1 cellular context compared by ENCODE assay signal in genomic region chr17:46192484-46193245, GRCh38.
TF ChIP-seq lines count a peak whose summit lies in the region.

No MANE protein-coding gene starts in this region.

TF ChIP-seq in K562, 482 proteins besides CTCF, POLR2A, EP300 and RAD21 (continued from another document and continues in another):
- TF ChIP-seq ZNF561 (CRISPR knock-in tag; conservative IDR thresholded peaks at IDR 0.05) (no peak), LARP7 (IDR thresholded peaks at IDR 0.05) (no peak), MLLT1 (IDR thresholded peaks at IDR 0.05) (peak; percentile 77 to 85; a peak in 3 of 4 replicates), DACH1 (IDR thresholded peaks at IDR 0.05; ENCODE audit: partially characterized antibody) (no peak), WHSC1 (IDR thresholded peaks at IDR 0.05; ENCODE audit: low read length) (no peak), PBX2 (CRISPR knock-in tag; IDR thresholded peaks at IDR 0.05; ENCODE audit: low read depth) (no peak), PBX2 (tag; conservative IDR thresholded peaks at IDR 0.05; ENCODE audit: low read depth) (no peak), PATZ1 (CRISPR knock-in tag; IDR thresholded peaks at IDR 0.05; ENCODE audit: borderline replicate concordance) (no peak), XRCC4 (IDR thresholded peaks at IDR 0.05; ENCODE audit: extremely low read depth, insufficient read depth, insufficient read length) (no peak), CBX8 (IDR thresholded peaks at IDR 0.05; ENCODE audit: borderline replicate concordance, extremely low read depth, low read depth, low read length, poor library complexity, severe bottlenecking) (no peak), CBFB (CRISPR knock-in tag; IDR thresholded peaks at IDR 0.05) (no peak), PHTF2 (CRISPR knock-in tag; IDR thresholded peaks at IDR 0.05) (no peak), THRB (CRISPR knock-in tag; conservative IDR thresholded peaks at IDR 0.05) (no peak), ZNF23 (CRISPR knock-in tag; IDR thresholded peaks at IDR 0.05) (no peak), UBTF (IDR thresholded peaks at IDR 0.05; ENCODE audit: borderline replicate concordance in 1 of 2, low read depth in 2 of 2, low read length in 2 of 2) (peak in 1 of 2 experiments; percentile 42; a peak in 2 of 4 replicates), ARID3A (IDR thresholded peaks at IDR 0.05; ENCODE audit: borderline replicate concordance, low read depth, low read length) (no peak), ATF7 (IDR thresholded peaks at IDR 0.05) (no peak; the same call in 1 of the 2 replicates), SAFB2 (IDR thresholded peaks at IDR 0.05; ENCODE audit: borderline replicate concordance, low read depth, low read length, severe bottlenecking) (no peak), SMARCB1 (IDR thresholded peaks at IDR 0.05; ENCODE audit: insufficient read length, low read depth) (no peak), RHOXF2B (CRISPR knock-in tag; conservative IDR thresholded peaks at IDR 0.05) (no peak), POLR2G (IDR thresholded peaks at IDR 0.05; ENCODE audit: low read depth, low read length) (peak; percentile 82), TBP (optimal IDR thresholded peaks at IDR 0.05; ENCODE audit: low read depth, low read length) (peak; percentile 45), ARID1B (IDR thresholded peaks at IDR 0.05) (peak; percentile 21; the same call in 1 of the 2 replicates), MYBL2 (IDR thresholded peaks at IDR 0.05; ENCODE audit: low read depth) (no peak), MYBL2 (CRISPR knock-in tag; IDR thresholded peaks at IDR 0.05; ENCODE audit: borderline replicate concordance) (no peak), NRF1 (conservative IDR thresholded peaks at IDR 0.05 in 1 of 2, IDR thresholded peaks at IDR 0.05 in 1 of 2) (no peak), ZKSCAN8 (CRISPR knock-in tag; IDR thresholded peaks at IDR 0.05) (peak; percentile 40; the same call in 1 of the 2 replicates), SLC30A9 (CRISPR knock-in tag; IDR thresholded peaks at IDR 0.05) (no peak), XRCC3 (IDR thresholded peaks at IDR 0.05) (no peak), DEAF1 (CRISPR knock-in tag; IDR thresholded peaks at IDR 0.05) (no peak), ZFPM2 (CRISPR knock-in tag; IDR thresholded peaks at IDR 0.05) (peak; percentile 46; the same call in 1 of the 2 replicates), ELF1 (tag; IDR thresholded peaks at IDR 0.05) (0 out of 2 replicates have a peak, but pooled peaks have one; percentile 25), NEUROD1 (IDR thresholded peaks at IDR 0.05; ENCODE audit: borderline replicate concordance, low read depth, low read length, partially characterized antibody) (no peak), CREB3L1 (IDR thresholded peaks at IDR 0.05; ENCODE audit: borderline replicate concordance, low read depth) (no peak; the same call in 1 of the 2 replicates), BRD4 (IDR thresholded peaks at IDR 0.05) (peak; percentile 58), ZNF76 (CRISPR knock-in tag; IDR thresholded peaks at IDR 0.05; ENCODE audit: borderline replicate concordance) (no peak), GTF2B (IDR thresholded peaks at IDR 0.05; ENCODE audit: extremely low read depth, insufficient read length) (no peak), TSC22D4 (tag; IDR thresholded peaks at IDR 0.05) (no peak), TFAM (CRISPR knock-in tag; conservative IDR thresholded peaks at IDR 0.05) (no peak), RBM25 (IDR thresholded peaks at IDR 0.05; ENCODE audit: low read depth, low read length, severe bottlenecking) (peak; percentile 9), HINFP (tag; conservative IDR thresholded peaks at IDR 0.05; ENCODE audit: low read depth) (no peak), MYNN (IDR thresholded peaks at IDR 0.05) (no peak), MYNN (CRISPR knock-in tag; IDR thresholded peaks at IDR 0.05) (no peak), SAP30 (IDR thresholded peaks at IDR 0.05; ENCODE audit: borderline replicate concordance, insufficient read depth, low read depth, low read length, poor library complexity, severe bottlenecking) (peak; percentile 79), MXD1 (CRISPR knock-in tag; IDR thresholded peaks at IDR 0.05; ENCODE audit: borderline replicate concordance, poor library complexity, severe bottlenecking) (peak; percentile 47)
